Comparison of ENCODE assay signal across 9 cellular contexts in the genomic region with DNA sequence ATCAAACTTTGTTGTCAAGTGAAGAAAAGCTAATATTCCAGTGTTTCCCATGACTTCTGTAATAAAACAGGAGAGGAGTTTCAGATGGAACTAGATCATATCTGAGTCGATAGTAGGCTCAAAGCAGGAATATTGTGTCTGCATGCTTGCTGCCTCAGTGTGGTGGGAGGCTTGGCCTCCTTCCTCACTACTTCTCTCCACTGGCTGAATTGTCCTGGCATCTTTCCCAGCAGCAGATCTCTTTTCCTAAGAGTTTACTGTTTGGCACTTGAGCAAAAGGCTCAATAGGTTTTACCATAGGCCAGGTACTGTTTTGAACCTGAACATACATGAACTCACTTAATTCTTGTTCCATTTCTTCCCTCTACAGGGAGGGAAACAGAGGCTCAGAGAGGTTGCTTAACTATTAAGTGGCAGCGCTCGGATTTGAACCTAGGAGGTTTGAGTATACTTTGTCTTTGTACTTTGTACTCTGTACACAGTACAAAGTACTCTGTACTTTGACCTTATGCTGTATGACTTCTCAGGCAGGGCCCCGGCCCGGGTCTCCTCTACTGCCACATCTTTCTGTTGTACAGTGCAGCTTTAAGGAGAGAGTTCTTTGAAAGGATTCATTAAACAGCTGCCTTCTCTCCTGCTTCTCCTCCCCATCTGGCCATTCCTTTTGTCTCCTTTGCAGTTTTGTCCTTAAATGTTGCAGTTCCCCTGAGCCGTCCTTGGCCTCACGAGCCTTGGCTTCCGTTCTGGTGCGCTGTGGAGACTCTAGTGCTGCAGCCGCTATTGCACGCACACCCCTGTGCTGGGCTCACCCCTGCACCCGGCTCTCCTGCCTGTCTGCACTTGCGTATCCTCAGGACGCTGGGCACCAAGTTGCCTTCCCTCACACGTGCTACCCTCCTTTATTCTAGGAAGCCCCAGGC. TPM values are rescaled to one million over a fixed set of nuclear protein-coding genes. Genes with fewer than 3 reads are reported as not detected.
DNase-seq lines count a peak whose midpoint lies in the region; ATAC-seq and TF ChIP-seq lines count a peak whose summit lies in the region.
"Had no signal": no experiment of that assay in that cellular context is flagged by ENCODE, and none has a peak within 500 bp of the region (broad histone marks: within the 10 kb centered on the region; RNA-seq: fewer than 3 reads in every experiment).

No MANE protein-coding gene starts in this region.

- H3K4me2 ChIP-seq in mesendoderm (ENCODE audit: low read length): no peak overlapping the region

- H3K27ac ChIP-seq in 22Rv1 (peak overlapping the region; percentile 69), caudate nucleus (ENCODE audit: low read depth, low read length) (peak overlapping the region; percentile 83), left lung (no peak overlapping the region), mesendoderm (ENCODE audit: low read depth, low read length) (no peak overlapping the region)

- no peak overlapping the region for H2BK15ac ChIP-seq in mesendoderm (replicated peaks; ENCODE audit: low read depth)

- H3K23ac ChIP-seq in mesendoderm (ENCODE audit: low read length): no peak overlapping the region

- H3K4me1 ChIP-seq in left lung (peaks cover 3 to 26% of the 10 kb centered on the region in 2 donors), mesendoderm (ENCODE audit: control insufficient read depth, low read depth, low read length) (peaks cover 7% of the 10 kb centered on the region)

- H3K9ac ChIP-seq in mesendoderm (ENCODE audit: low read length): no peak overlapping the region

- ATAC-seq in left lung: peak; percentile 70
- no peak for ATAC-seq in HG03196 (IDR thresholded peaks at IDR 0.05; ENCODE audit: unreplicated experiment)

- H3K36me3 ChIP-seq in MG63 (no peaks in the 10 kb centered on the region), left lung (no peaks in the 10 kb centered on the region), mesendoderm (ENCODE audit: control insufficient read depth, insufficient read depth, low read length) (no peaks in the 10 kb centered on the region)

- H3K79me1 ChIP-seq in mesendoderm (ENCODE audit: low read length): peaks cover 8% of the 10 kb centered on the region

- H2BK120ac ChIP-seq in mesendoderm (ENCODE audit: low read depth, low read length): no peak overlapping the region

- H3K18ac ChIP-seq in mesendoderm (ENCODE audit: low read length): no peak overlapping the region

- DNase-seq in MG63: peak; percentile 58
- peak in 1 of 61 donors; percentile 19 for DNase-seq in caudate nucleus (lab: John Stamatoyannopoulos, UW)
- no peak for DNase-seq in left lung
- no peak for DNase-seq in stimulated activated CD4-positive, alpha-beta T cell treated with anti-CD3 and anti-CD28 coated beads, Interleukin-12 subunit alpha, Interleukin-12 subunit beta, amount 100 ng/mL, for 4 hours
- DNase-seq in ecto neural progenitor cell (ENCODE audit: low spot score): no peak
- no peak for DNase-seq in mesendoderm
- DNase-seq: stimulated activated CD8-positive, alpha-beta memory T cell treated with anti-CD3 and anti-CD28 coated beads, Interleukin-4, amount 100 ng/mL, for 48 hours had no signal

- H3K9me3 ChIP-seq in MG63: no peaks in the 10 kb centered on the region
- H3K9me3 ChIP-seq in left lung: no peaks in the 10 kb centered on the region

- TF ChIP-seq CTCF in 22Rv1 (IDR thresholded peaks at IDR 0.05) (no peak), left lung (IDR thresholded peaks at IDR 0.05) (no peak)

- no peak overlapping the region for H3K56ac ChIP-seq in mesendoderm (ENCODE audit: low read length)

- no peak overlapping the region for H4K5ac ChIP-seq in mesendoderm (ENCODE audit: low read length)

- intact Hi-C loops in left lung (cut with DNase I): no loop called here

- no peak overlapping the region for H3K4ac ChIP-seq in mesendoderm (ENCODE audit: low read depth, low read length)

- H3K27me3 ChIP-seq in MG63 (no peaks in the 10 kb centered on the region), left lung (no peaks in the 10 kb centered on the region), mesendoderm (ENCODE audit: insufficient read depth, low read length, poor library complexity) (no peaks in the 10 kb centered on the region)

- peaks cover 2% of the 10 kb centered on the region for H3K79me2 ChIP-seq in mesendoderm (ENCODE audit: control insufficient read depth, insufficient read depth, low read length)

- no peak overlapping the region for H3K4me3 ChIP-seq in MG63
- H3K4me3 ChIP-seq in left lung: no peak overlapping the region
- H3K4me3 ChIP-seq in mesendoderm (ENCODE audit: low read length): no peak overlapping the region

- no peak overlapping the region for H2BK5ac ChIP-seq in mesendoderm (ENCODE audit: low read length)

- WGBS in mesendoderm (ENCODE audit: extremely low coverage, insufficient coverage, low lambda C conversion rate): no CpG with 5 or more reads among the region's 15 CpGs

- no peak overlapping the region for H4K8ac ChIP-seq in mesendoderm (ENCODE audit: low read depth, low read length)

- H2AK5ac ChIP-seq in mesendoderm (ENCODE audit: low read length): no peak overlapping the region

RNA-seq across cellular contexts. Expression of a gene that starts 8.1 kb away (rescaled TPM):
- total RNA-seq in MG63 (2014; rRNA removed; shearing (Covaris generic); ENCODE audit: low replicate concordance): 12.5 and 23.3 TPM in 2 replicates
- total RNA-seq in left lung: 1 to 10 TPM; 6.5 to 6.9 TPM
- polyA plus RNA-seq in mesendoderm (2013, experiment 1 of 2): 4.2 TPM
- 4.0 TPM for polyA plus RNA-seq in mesendoderm (2013, experiment 2 of 2)

RNA-seq across cellular contexts. Expression of a gene that starts 46.2 kb away (rescaled TPM):
- total RNA-seq in MG63 (2014; rRNA removed; shearing (Covaris generic); ENCODE audit: low replicate concordance): 82.9 and 98.7 TPM in 2 replicates
- 100 to 1,000 TPM in 1 of 2 donors, 10 to 100 TPM in 1; 92.7 to 122 TPM for total RNA-seq in left lung
- polyA plus RNA-seq in mesendoderm (2013, experiment 1 of 2): 120 TPM
- polyA plus RNA-seq in mesendoderm (2013, experiment 2 of 2): 115 TPM

Comparison
In these comparisons a context has a peak if more than half of its experiments do, and no peak if none do; other contexts are left out.
1. H3K27ac ChIP-seq: peak in 22Rv1 (single experiment) and caudate nucleus (single experiment); none in left lung (0 of 2) and mesendoderm (single experiment).